Comparison of ENCODE assay signal across 8 cellular contexts in the genomic region with DNA sequence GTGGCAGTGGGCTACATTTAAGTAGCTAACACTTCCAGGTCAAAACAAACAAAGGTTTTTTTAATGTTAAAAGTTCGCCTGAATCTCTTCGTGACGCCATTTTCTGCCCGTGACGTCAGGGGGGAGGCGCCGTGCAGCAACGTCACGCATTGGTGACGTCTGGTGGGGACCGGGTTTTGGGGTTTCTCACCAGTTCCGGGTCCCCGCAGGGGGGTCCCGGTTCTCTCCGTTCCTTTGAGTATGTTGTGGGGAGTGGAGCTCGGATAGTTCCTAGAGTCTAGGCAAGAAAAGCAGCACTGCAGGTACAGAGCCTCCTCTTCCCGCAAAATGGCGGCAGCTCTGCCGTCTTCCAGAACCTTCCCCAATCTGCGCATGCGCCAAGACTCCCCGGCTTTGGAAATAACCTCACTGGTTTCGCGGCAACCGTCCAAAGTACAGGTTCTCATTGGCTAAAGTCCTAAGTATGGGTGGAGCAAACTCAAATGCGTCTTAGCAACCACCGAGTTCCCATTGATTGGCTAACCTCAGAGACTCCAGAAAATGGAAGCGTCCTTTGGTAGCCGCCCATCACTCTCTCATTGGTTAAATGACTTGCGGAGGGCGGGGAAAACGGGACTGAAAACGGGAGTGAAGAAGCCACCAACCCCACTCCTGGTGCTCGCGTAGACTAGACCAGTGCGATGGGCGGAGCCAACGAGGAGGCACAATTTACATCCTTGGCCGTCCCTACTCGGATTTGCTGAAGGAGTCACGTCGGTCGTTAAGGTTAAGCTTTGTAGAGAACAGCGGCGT. TPM values are rescaled to one million over a fixed set of nuclear protein-coding genes. Genes with fewer than 3 reads are reported as not detected.
DNase-seq lines count a peak whose midpoint lies in the region; ATAC-seq and TF ChIP-seq lines count a peak whose summit lies in the region.

RBM23 (minus strand) TSS at position 341 of the 792 bp plus-strand sequence.

- H3K27ac ChIP-seq in SK-N-MC (peak within 1 kb of the TSS; percentile 98), gastroesophageal sphincter (peak within 1 kb of the TSS; percentile 89 to 97 (median 90)), neutrophil (peak within 1 kb of the TSS; percentile 97), substantia nigra (ENCODE audit: low read depth, low read length, poor library complexity, severe bottlenecking) (peak within 1 kb of the TSS; percentile 97)

- H3K27ac Mint-ChIP-seq in HFFc6: peak within 1 kb of the TSS; percentile 100
- H3K27ac Mint-ChIP-seq in activated naive CD4-positive, alpha-beta T cell treated with anti-CD3 and anti-CD28 coated beads, Interleukin-2, amount 10 ng/mL, durations not matched to agents 7 days and 5 days: peak within 1 kb of the TSS; percentile 100

- H3K9ac ChIP-seq in SK-N-MC (ENCODE audit: insufficient read length): peak within 1 kb of the TSS; percentile 96

- CTCF ChIA-PET in activated naive CD4-positive, alpha-beta T cell treated with anti-CD3 and anti-CD28 coated beads, Interleukin-2, amount 10 ng/mL, durations not matched to agents 7 days and 5 days (lab: Charles Lee): interaction anchor here (1.0 to 2.6 kb wide), 3 partner anchors 11 to 150 kb away, joined by 3 to 24 read pairs (median 4); partner anchors contain the start of gene PRMT5

- ATAC-seq in gastroesophageal sphincter: peak; percentile 98

- no peaks in the 10 kb centered on the region for H3K27me3 ChIP-seq in gastroesophageal sphincter
- H3K27me3 ChIP-seq in neutrophil: no peaks in the 10 kb centered on the region

- peaks cover 52% of the 10 kb centered on the region for H3K36me3 ChIP-seq in SK-N-MC (ENCODE audit: insufficient read depth, low read length)
- peaks cover 0 to 42% of the 10 kb centered on the region in 2 donors for H3K36me3 ChIP-seq in gastroesophageal sphincter
- H3K36me3 ChIP-seq in neutrophil: peaks cover 2% of the 10 kb centered on the region

- peak within 1 kb of the TSS; percentile 100 for H3K4me3 Mint-ChIP-seq in HFFc6
- H3K4me3 Mint-ChIP-seq in activated naive CD4-positive, alpha-beta T cell treated with anti-CD3 and anti-CD28 coated beads, Interleukin-2, amount 10 ng/mL, durations not matched to agents 7 days and 5 days: peak within 1 kb of the TSS; percentile 99

- TF ChIP-seq CTCF in HFFc6 (IDR thresholded peaks at IDR 0.05) (no peak), NB4 (IDR thresholded peaks at IDR 0.05; ENCODE audit: low read depth, low read length) (no peak), gastroesophageal sphincter (IDR thresholded peaks at IDR 0.05) (peak in 1 of 4 experiments; percentile 24), neutrophil (IDR thresholded peaks at IDR 0.05) (peak; percentile 20)

- peaks cover 9% of the 10 kb centered on the region for H3K27me3 Mint-ChIP-seq in HFFc6 (ENCODE audit: insufficient read depth)
- H3K27me3 Mint-ChIP-seq in activated naive CD4-positive, alpha-beta T cell treated with anti-CD3 and anti-CD28 coated beads, Interleukin-2, amount 10 ng/mL, durations not matched to agents 7 days and 5 days: peaks cover 6% of the 10 kb centered on the region

- H3K4me1 ChIP-seq in gastroesophageal sphincter: peaks cover 0 to 45% (median 17%) of the 10 kb centered on the region in 3 donors
- H3K4me1 ChIP-seq in neutrophil (ENCODE audit: control insufficient read depth in 1 of 2, insufficient read depth in 1 of 2, low read depth in 1 of 2, low read length in 1 of 2): peaks cover 53 to 54% of the 10 kb centered on the region in 2 experiments

- DNase-seq in GM04503 (ENCODE audit: low read depth) (peak; percentile 100), HFFc6 (peak; percentile 100), NB4 (ENCODE audit: low read depth) (peak; percentile 100), SK-N-MC (ENCODE audit: low read depth, low spot score) (peak; percentile 100), substantia nigra (lab: John Stamatoyannopoulos, UW) (peak; percentile 83 to 100 (median 98))
- DNase-seq in activated naive CD4-positive, alpha-beta T cell treated with anti-CD3 and anti-CD28 coated beads, Interleukin-2, amount 10 ng/mL, durations not matched to agents 7 days and 5 days: peak; percentile 100

- peaks cover 8% of the 10 kb centered on the region for H3K9me3 Mint-ChIP-seq in HFFc6
- H3K9me3 Mint-ChIP-seq in activated naive CD4-positive, alpha-beta T cell treated with anti-CD3 and anti-CD28 coated beads, Interleukin-2, amount 10 ng/mL, durations not matched to agents 7 days and 5 days: no peaks in the 10 kb centered on the region

- 0% methylated on average over 13 to 15 of the region's 45 CpGs for whole genome bisulfite sequencing in gastroesophageal sphincter (ENCODE audit: low coverage in 1 of 2), 2 donors

- H3K36me3 Mint-ChIP-seq in HFFc6 (ENCODE audit: low read depth): peaks cover 65% of the 10 kb centered on the region
- peaks cover 50% of the 10 kb centered on the region for H3K36me3 Mint-ChIP-seq in activated naive CD4-positive, alpha-beta T cell treated with anti-CD3 and anti-CD28 coated beads, Interleukin-2, amount 10 ng/mL, durations not matched to agents 7 days and 5 days

- TF ChIP-seq EP300 in gastroesophageal sphincter (IDR thresholded peaks at IDR 0.05): no peak

- H3K9me3 ChIP-seq in SK-N-MC (ENCODE audit: low read depth, low read length): no peaks in the 10 kb centered on the region
- no peaks in the 10 kb centered on the region for H3K9me3 ChIP-seq in gastroesophageal sphincter
- no peaks in the 10 kb centered on the region for H3K9me3 ChIP-seq in neutrophil

- H3K4me1 Mint-ChIP-seq in HFFc6 (ENCODE audit: low read depth): peaks cover 55% of the 10 kb centered on the region
- H3K4me1 Mint-ChIP-seq in activated naive CD4-positive, alpha-beta T cell treated with anti-CD3 and anti-CD28 coated beads, Interleukin-2, amount 10 ng/mL, durations not matched to agents 7 days and 5 days: peaks cover 45% of the 10 kb centered on the region

- peak within 1 kb of the TSS; percentile 99 for H3K4me3 ChIP-seq in NB4 (ENCODE audit: low read depth, low read length)
- H3K4me3 ChIP-seq in SK-N-MC: peak within 1 kb of the TSS; percentile 100
- H3K4me3 ChIP-seq in gastroesophageal sphincter: peak within 1 kb of the TSS; percentile 55
- H3K4me3 ChIP-seq in neutrophil (ENCODE audit: low read depth in 1 of 2, low read length in 1 of 2): peak within 1 kb of the TSS; percentile 65 to 73

- TF ChIP-seq POLR2A in NB4 (IDR thresholded peaks at IDR 0.05; ENCODE audit: extremely low read depth, insufficient read length): peak; percentile 40
- peak; percentile 87 to 91 for TF ChIP-seq POLR2A in gastroesophageal sphincter (IDR thresholded peaks at IDR 0.05)

RNA-seq across cellular contexts. Expression of gene RBM23, which starts in this region (rescaled TPM):
- 10 to 100 TPM; 43.5 to 56.8 (median 52.2) TPM for total RNA-seq in HFFc6 (2021; fragmentation: NEBNext Ultra II Directional; extraction: Animal tissue kit (Norgen Biotek cat#: 25700))
- 100 to 1,000 TPM in 3 of 4 donors, 10 to 100 TPM in 1; 94.4 to 855 (median 368) TPM for total RNA-seq in gastroesophageal sphincter

Comparison
In these comparisons a context has a peak if more than half of its experiments do, and no peak if none do; other contexts are left out.
1. Peak in every context shown above with its lines: DNase-seq, ATAC-seq, H3K4me3 ChIP-seq and H3K27ac ChIP-seq.